ENCODE assay signal across 13 cellular contexts in the genomic region with DNA sequence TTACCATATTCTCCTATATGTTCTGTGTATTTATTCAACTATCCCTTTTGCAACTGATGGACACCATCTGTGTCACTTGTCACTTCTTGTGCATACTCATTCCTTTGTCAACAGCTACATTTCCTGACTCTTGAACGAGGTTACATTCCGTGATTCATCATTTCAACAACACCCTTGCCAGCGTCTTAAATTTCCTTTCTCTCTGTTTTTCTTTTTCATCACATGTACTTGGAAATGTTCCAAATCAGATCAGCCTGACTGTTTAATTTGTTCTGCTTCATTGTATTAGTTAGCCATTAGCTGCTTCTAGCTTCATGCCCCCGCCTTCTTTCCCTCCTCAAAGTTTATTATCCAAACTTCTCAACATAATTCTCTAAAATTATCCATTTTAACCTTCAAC.
A peak's percentile ranks its signal among the peaks of the same experiment; 100 is the strongest.
DNase-seq lines count a peak whose midpoint lies in the region; ATAC-seq, FAIRE-seq and TF ChIP-seq lines count a peak whose summit lies in the region.
"Had no signal": no experiment of that assay in that cellular context is flagged by ENCODE, and none has a peak within 500 bp of the region (broad histone marks: within the 10 kb centered on the region; RNA-seq: fewer than 3 reads in every experiment).

No MANE protein-coding gene starts in this region.

- H2AFZ ChIP-seq in astrocyte (ENCODE audit: low read depth, low read length): no peak overlapping the region

- no peak overlapping the region for H3K9ac ChIP-seq in astrocyte (ENCODE audit: low read length)

- no peaks in the 10 kb centered on the region for H4K20me1 ChIP-seq in astrocyte (ENCODE audit: insufficient read depth, low read length)

- H3K27ac Mint-ChIP-seq in astrocyte (ENCODE audit: unreplicated experiment): peak overlapping the region; percentile 83
- H3K27ac Mint-ChIP-seq in effector memory CD8-positive, alpha-beta T cell: no peak overlapping the region

- H3K9me3 ChIP-seq in astrocyte (ENCODE audit: insufficient read depth, low read depth, low read length): no peaks in the 10 kb centered on the region
- H3K9me3 ChIP-seq: neutrophil, upper lobe of left lung had no signal

- H3K4me1 ChIP-seq in astrocyte (ENCODE audit: insufficient read depth, low read length): peaks cover 30% of the 10 kb centered on the region
- H3K4me1 ChIP-seq: upper lobe of left lung had no signal

- no peaks in the 10 kb centered on the region for H3K36me3 ChIP-seq in astrocyte (ENCODE audit: insufficient read depth, low read length)
- H3K36me3 ChIP-seq in kidney epithelial cell (ENCODE audit: control insufficient read depth, insufficient read depth, low read length): no peaks in the 10 kb centered on the region
- H3K36me3 ChIP-seq: neutrophil, upper lobe of left lung had no signal

- peak overlapping the region; percentile 72 for H3K27ac ChIP-seq in astrocyte (ENCODE audit: low read depth, low read length)
- H3K27ac ChIP-seq: neutrophil, upper lobe of left lung had no signal

- peak overlapping the region; percentile 47 for H3K4me2 ChIP-seq in astrocyte (ENCODE audit: low read length)

- no peak for ATAC-seq in effector memory CD8-positive, alpha-beta T cell (replicated peaks)
- ATAC-seq in activated CD4-positive, CD25-positive, alpha-beta regulatory T cell treated with anti-CD3 and anti-CD28 coated beads, Interleukin-2, amount 50 U/mL, for 24 hours: no peak

- no peaks in the 10 kb centered on the region for H3K36me3 Mint-ChIP-seq in astrocyte (ENCODE audit: low read depth, unreplicated experiment)
- no peaks in the 10 kb centered on the region for H3K36me3 Mint-ChIP-seq in effector memory CD8-positive, alpha-beta T cell (ENCODE audit: insufficient read depth)

- DNase-seq in Caki2 (ENCODE audit: low read depth) (peak; percentile 97), HTR-8/SVneo (ENCODE audit: insufficient read length, low spot score) (peak; percentile 35), astrocyte (ENCODE audit: low read depth) (peak; percentile 86), kidney epithelial cell (ENCODE audit: low read depth) (peak; percentile 82), HUDEP-2 (lab: John Stamatoyannopoulos, UW; ENCODE audit: unreplicated experiment in 76 of 76) (no peak)
- DNase-seq in effector memory CD8-positive, alpha-beta T cell: no peak
- no peak for DNase-seq in stimulated activated CD4-positive, alpha-beta T cell treated with anti-CD3 and anti-CD28 coated beads, Interleukin-15, amount 100 ng/mL, for 24 hours
- DNase-seq: NCI-H2081 treated with DMSO at 0.1 percent for 48 hours, T-helper 2 cell, upper lobe of left lung had no signal

- H3K79me2 ChIP-seq in astrocyte (ENCODE audit: insufficient read depth, low read length): no peaks in the 10 kb centered on the region

- no peak overlapping the region for H3K4me3 Mint-ChIP-seq in astrocyte (ENCODE audit: unreplicated experiment)
- no peak overlapping the region for H3K4me3 Mint-ChIP-seq in effector memory CD8-positive, alpha-beta T cell
- H3K4me3 Mint-ChIP-seq: central memory CD8-positive, alpha-beta T cell had no signal

- no peaks in the 10 kb centered on the region for H3K27me3 Mint-ChIP-seq in astrocyte (ENCODE audit: low read depth, unreplicated experiment)
- H3K27me3 Mint-ChIP-seq in effector memory CD8-positive, alpha-beta T cell: no peaks in the 10 kb centered on the region
- H3K27me3 Mint-ChIP-seq: central memory CD8-positive, alpha-beta T cell had no signal

- no peaks in the 10 kb centered on the region for H3K9me3 Mint-ChIP-seq in astrocyte (ENCODE audit: unreplicated experiment)
- H3K9me3 Mint-ChIP-seq in effector memory CD8-positive, alpha-beta T cell: peaks cover 0 to 6% of the 10 kb centered on the region in 2 donors
- H3K9me3 Mint-ChIP-seq: central memory CD8-positive, alpha-beta T cell had no signal

- H3K4me3 ChIP-seq in astrocyte (ENCODE audit: insufficient read depth, low read depth, low read length): no peak overlapping the region
- no peak overlapping the region for H3K4me3 ChIP-seq in kidney epithelial cell (ENCODE audit: low read depth, low read length)
- H3K4me3 ChIP-seq: upper lobe of left lung had no signal

- in situ Hi-C loops in Caki2 (cut with HindIII; ENCODE audit: low pct_unique_long_range_greater_than_20kb, low sequenced_read_pairs): no loop called here

- TF ChIP-seq CTCF in astrocyte (IDR thresholded peaks at IDR 0.05; ENCODE audit: insufficient read depth, low read depth, low read length) (no peak), kidney epithelial cell (IDR thresholded peaks at IDR 0.05; ENCODE audit: insufficient read depth, low read length, poor library complexity, severe bottlenecking) (no peak)

- H3K27me3 ChIP-seq in astrocyte (ENCODE audit: insufficient read depth, low read length): no peaks in the 10 kb centered on the region
- H3K27me3 ChIP-seq in kidney epithelial cell (ENCODE audit: control insufficient read depth, insufficient read depth, low read length): no peaks in the 10 kb centered on the region
- H3K27me3 ChIP-seq: neutrophil, upper lobe of left lung had no signal

- peak; percentile 46 for FAIRE-seq in HTR-8/SVneo (lab: Jason Lieb, UNC)
- peak; percentile 80 for FAIRE-seq in astrocyte (lab: Jason Lieb, UNC)

- peaks cover 41% of the 10 kb centered on the region for H3K4me1 Mint-ChIP-seq in astrocyte (ENCODE audit: low read depth, unreplicated experiment)
- H3K4me1 Mint-ChIP-seq in effector memory CD8-positive, alpha-beta T cell (ENCODE audit: low read depth in 2 of 2): peaks cover 6% of the 10 kb centered on the region in 2 donors

Comparison
In these comparisons a context has a peak if more than half of its experiments do, and no peak if none do; other contexts are left out.
1. DNase-seq: peak in Caki2 (single experiment), HTR-8/SVneo (single experiment), astrocyte (single experiment) and kidney epithelial cell (single experiment); none in effector memory CD8-positive, alpha-beta T cell (0 of 3), HUDEP-2 (0 of 76) and stimulated activated CD4-positive, alpha-beta T cell treated with anti-CD3 and anti-CD28 coated beads, Interleukin-15, amount 100 ng/mL, for 24 hours (single experiment).